In genomic region chr1:28326980-28327379, GRCh38 we compare ENCODE assay signal across 16 cellular contexts. TPM values are rescaled to one million over a fixed set of nuclear protein-coding genes. Genes with fewer than 3 reads are reported as not detected.
DNase-seq lines count a peak whose midpoint lies in the region; ATAC-seq, FAIRE-seq and TF ChIP-seq lines count a peak whose summit lies in the region.
"Had no signal": no experiment of that assay in that cellular context is flagged by ENCODE, and none has a peak within 500 bp of the region (broad histone marks: within the 10 kb centered on the region; RNA-seq: fewer than 3 reads in every experiment).

No MANE protein-coding gene starts in this region.

- H3K27ac ChIP-seq in HepG2 (ENCODE audit: extremely low read length, insufficient read depth, low read length), result peak overlapping the region; percentile 11
- H3K27ac ChIP-seq in right lobe of liver, result no peak overlapping the region
- H3K27ac ChIP-seq in RWPE1, result no peak overlapping the region
- peak overlapping the region in 3 of 4 donors; percentile 60 to 74 (median 68) for H3K27ac ChIP-seq in esophagus squamous epithelium

- intact Hi-C loops in HepG2 (cut with micrococcal nuclease; ENCODE audit: unreplicated experiment), result loop anchor here (10.0 kb wide), 1 partner anchor 62 kb away; no protein-coding TSS in a partner anchor
- intact Hi-C loops in right lobe of liver (cut with DNase I), result no loop called here
- intact Hi-C loops in esophagus squamous epithelium (cut with DNase I), result no loop called here

- TF ChIP-seq EP300 in HepG2 (IDR thresholded peaks at IDR 0.05; ENCODE audit: low read depth in 2 of 2, low read length in 2 of 2) (no peak), HepG2 (CRISPR knock-in tag; IDR thresholded peaks at IDR 0.05; ENCODE audit: borderline replicate concordance) (no peak)

- H3K9me3 ChIP-seq in HepG2 (ENCODE audit: low read length), result no peaks in the 10 kb centered on the region
- H3K9me3 ChIP-seq in right lobe of liver, result no peaks in the 10 kb centered on the region
- H3K9me3 ChIP-seq in esophagus squamous epithelium, result no peaks in the 10 kb centered on the region

- no peaks in the 10 kb centered on the region for H4K20me1 ChIP-seq in HepG2 (ENCODE audit: insufficient read depth, low read length)

- FAIRE-seq in HepG2 (lab: Jason Lieb, UNC), result no peak
- FAIRE-seq: endometrium had no signal

- peak overlapping the region; percentile 43; the same call in 1 of the 2 replicates for H3K4me2 ChIP-seq in HepG2 (ENCODE audit: low read depth, low read length)
- H3K4me2 ChIP-seq: GM23338 had no signal

- CTCF ChIA-PET in HepG2 (lab: Yijun Ruan, JAX; ENCODE audit: low intra/inter-chr PET ratio, low total read pairs) (no interaction called here), RWPE1 (lab: Yijun Ruan, JAX) (interaction anchor here (0.6 to 1.0 kb wide), 3 partner anchors 32 to 1202 kb away, joined by 3 read pairs; no protein-coding TSS in a partner anchor)

- H3K4me3 ChIP-seq in HepG2 (replicated peaks in 1 of 3; ENCODE audit: insufficient read depth in 1 of 3, low read depth in 2 of 3, low read length in 3 of 3), result no peak overlapping the region
- no peak overlapping the region for H3K4me3 ChIP-seq in right lobe of liver
- H3K4me3 ChIP-seq in esophagus squamous epithelium, result no peak overlapping the region
- H3K4me3 ChIP-seq: GM23338 had no signal

- WGBS in HepG2 (ENCODE audit: low lambda C conversion rate), result 38% methylated on average over 3 of the region's 3 CpGs
- WGBS in right lobe of liver (ENCODE audit: insufficient coverage, low coverage, low lambda C conversion rate, missing lambda C conversion rate), result 70% methylated on average over 3 of the region's 3 CpGs
- 61 to 66% methylated on average over 3 of the region's 3 CpGs for WGBS in esophagus squamous epithelium, 2 donors

- no peak overlapping the region for H2AFZ ChIP-seq in HepG2 (ENCODE audit: low read length)
- H2AFZ ChIP-seq: GM23338 had no signal

- TF ChIP-seq POLR2A in HepG2 (IDR thresholded peaks at IDR 0.05; ENCODE audit: insufficient read depth in 1 of 2, low read depth in 2 of 2, low read length in 2 of 2) (no peak), right lobe of liver (IDR thresholded peaks at IDR 0.05) (no peak), esophagus squamous epithelium (IDR thresholded peaks at IDR 0.05) (no peak)

- POLR2A ChIA-PET in HepG2 (lab: Yijun Ruan, JAX), result interaction anchor here (1.1 to 3.9 kb wide), 4 partner anchors 13 to 91 kb away, joined by 6 to 38 read pairs (median 17); partner anchors contain the start of gene ATP5IF1
- POLR2A ChIA-PET in RWPE1 (lab: Yijun Ruan, JAX; ENCODE audit: low non-redundant PET), result interaction anchor here (0.5 kb wide), 3 partner anchors 14 to 28 kb away, joined by 3 to 10 read pairs (median 4); no protein-coding TSS in a partner anchor

- no peak overlapping the region for H3K9ac ChIP-seq in HepG2 (ENCODE audit: insufficient read depth, low read depth, low read length)

- no TSS peak for BruUV-seq in HepG2 (replicated peaks; lab: Mats Ljungman, UMichigan)

- no peak for TF ChIP-seq CTCF in HepG2 (CRISPR knock-in tag; IDR thresholded peaks at IDR 0.05)
- no peak for TF ChIP-seq CTCF in right lobe of liver (IDR thresholded peaks at IDR 0.05)
- no peak for TF ChIP-seq CTCF in RWPE1 (conservative IDR thresholded peaks at IDR 0.05; ENCODE audit: low read depth)
- TF ChIP-seq CTCF in esophagus squamous epithelium (IDR thresholded peaks at IDR 0.05), result no peak

- in situ Hi-C loops in HepG2 (cut with HindIII; ENCODE audit: extremely low pct_ligation_motif_present, low pct_unique_long_range_greater_than_20kb), result no loop called here

- TF ChIP-seq RAD21 in HepG2 (CRISPR knock-in tag; IDR thresholded peaks at IDR 0.05), result no peak

- DNase-seq in HepG2 (ENCODE audit: low spot score) (no peak), right lobe of liver (no peak), RWPE1 (ENCODE audit: low spot score) (peak; percentile 61), esophagus squamous epithelium (lab: John Stamatoyannopoulos, UW) (no peak), mesenteric fat pad (ENCODE audit: low spot score) (no peak), NCI-H1092 (lab: John Stamatoyannopoulos, UW) (no peak), occipital lobe (lab: John Stamatoyannopoulos, UW) (no peak)
- DNase-seq: AML-193; KBM-7; naive thymus-derived CD8-positive, alpha-beta T cell; NCI-H2171; SHP77; stimulated activated CD4-positive, alpha-beta T cell treated with anti-CD3 and anti-CD28 coated beads, Interleukin-15, amount 100 ng/mL, for 24 hours had no signal

- ATAC-seq in HepG2 (no peak), right lobe of liver (no peak), SK-N-SH treated with all-trans-retinoic acid at 6 μM for 48 hours (no peak)
- ATAC-seq: GM23338; naive thymus-derived CD8-positive, alpha-beta T cell had no signal

- no peaks in the 10 kb centered on the region for H3K27me3 ChIP-seq in HepG2 (ENCODE audit: control insufficient read depth in 1 of 2, insufficient read depth in 2 of 2, low read length in 2 of 2)
- H3K27me3 ChIP-seq in right lobe of liver, result no peaks in the 10 kb centered on the region
- H3K27me3 ChIP-seq in esophagus squamous epithelium, result no peaks in the 10 kb centered on the region

- peaks cover 55% of the 10 kb centered on the region for H3K4me1 ChIP-seq in HepG2 (ENCODE audit: insufficient read depth, low read length)
- H3K4me1 ChIP-seq in right lobe of liver, result peaks cover 0 to 34% (median 7%) of the 10 kb centered on the region in 4 donors
- H3K4me1 ChIP-seq in esophagus squamous epithelium, result peaks cover 12 to 50% (median 13%) of the 10 kb centered on the region in 3 donors

- H3K36me3 ChIP-seq in HepG2 (replicated peaks in 1 of 2; ENCODE audit: control insufficient read depth in 1 of 2, insufficient read depth in 2 of 2, low read length in 2 of 2), result peaks cover 2 to 9% of the 10 kb centered on the region in 2 experiments; a peak in 2 of 5 replicates
- peaks cover 0 to 5% (median 2%) of the 10 kb centered on the region in 4 donors for H3K36me3 ChIP-seq in right lobe of liver
- peaks cover 0 to 17% (median 6%) of the 10 kb centered on the region in 3 donors for H3K36me3 ChIP-seq in esophagus squamous epithelium

- H3K79me2 ChIP-seq in HepG2 (ENCODE audit: insufficient read depth, low read length), result peaks cover 6% of the 10 kb centered on the region

TF ChIP-seq in HepG2, 621 proteins besides CTCF, POLR2A, EP300 and RAD21 (continues in another document):
- TF ChIP-seq GABPB1 (CRISPR knock-in tag; IDR thresholded peaks at IDR 0.05), result no peak

RNA-seq across cellular contexts. Expression of gene MED18, which starts 1.9 kb away (rescaled TPM):
- total RNA-seq in HepG2 (2016; rRNA removed; fragmentation: Illumina TruSeq; extraction: Trizol) (21.0 and 28.8 TPM in 2 replicates), right lobe of liver (10 to 100 TPM in 4 of 6 experiments, 1 to 10 TPM in 2; 9.1 to 16.4 (median 11.8) TPM), esophagus squamous epithelium (10 to 100 TPM; 10.7 to 18.8 (median 15.6) TPM), mesenteric fat pad (15.3 TPM), occipital lobe (15.1 TPM)
- total RNA-seq in HepG2 (2016; cell fraction: cytosol; rRNA removed; fragmentation: Illumina TruSeq; extraction: Trizol; ENCODE audit: low read depth), result 7.0 and 7.5 TPM in 2 replicates
- total RNA-seq in HepG2 (2016; cell fraction: insoluble cytoplasmic fraction; rRNA removed; fragmentation: Illumina TruSeq; extraction: Trizol), result 20.7 and 32.3 TPM in 2 replicates
- 10.5 and 12.8 TPM in 2 replicates for total RNA-seq in HepG2 (2016; cell fraction: membrane; rRNA removed; fragmentation: Illumina TruSeq; extraction: Trizol)
- 7.0 and 9.3 TPM in 2 replicates for total RNA-seq in HepG2 (2016; cell fraction: nucleus; rRNA removed; fragmentation: Illumina TruSeq; extraction: Trizol)
- polyA plus RNA-seq in HepG2 (2011; rRNA removed), result 11.7 and 14.4 TPM in 2 replicates
- 16.5 and 19.8 TPM in 2 replicates for polyA plus RNA-seq in HepG2 (2011; cell fraction: cytosol; rRNA removed)
- polyA plus RNA-seq in HepG2 (2011; cell fraction: nucleus; rRNA removed), result 10.4 and 11.6 TPM in 2 replicates
- 9.5 and 13.0 TPM in 2 replicates for polyA plus RNA-seq in HepG2 (2012)
- 2.8 and 3.8 TPM in 2 replicates for polyA plus RNA-seq in HepG2 (2016; cell fraction: cytosol; fragmentation: Illumina TruSeq; extraction: Trizol; ENCODE audit: low read depth)
- 26.5 and 30.0 TPM in 2 replicates for polyA plus RNA-seq in HepG2 (2016; cell fraction: insoluble cytoplasmic fraction; fragmentation: Illumina TruSeq; extraction: Trizol; ENCODE audit: low read depth)
- polyA plus RNA-seq in HepG2 (2016; cell fraction: membrane; fragmentation: Illumina TruSeq; extraction: Trizol; ENCODE audit: low read depth), result 4.9 and 5.6 TPM in 2 replicates
- polyA plus RNA-seq in HepG2 (2016; cell fraction: nucleus; fragmentation: Illumina TruSeq; extraction: Trizol; ENCODE audit: insufficient read depth, low read depth), result 14.7 and 18.3 TPM in 2 replicates
- 28.2 and 57.8 TPM in 2 replicates for polyA minus RNA-seq in HepG2 (2011; rRNA and poly(A)+ RNA removed; ENCODE audit: low replicate concordance)
- 13.0 and 15.4 TPM in 2 replicates for polyA minus RNA-seq in HepG2 (2011; cell fraction: cytosol; rRNA and poly(A)+ RNA removed)
- 3.6 and 4.2 TPM in 2 replicates for polyA minus RNA-seq in HepG2 (2011; cell fraction: nucleus; rRNA and poly(A)+ RNA removed)

RNA-seq across cellular contexts. Expression of gene PHACTR4, which starts 42.6 kb away (rescaled TPM):
- total RNA-seq in HepG2 (2016; rRNA removed; fragmentation: Illumina TruSeq; extraction: Trizol) (17.1 and 29.6 TPM in 2 replicates), right lobe of liver (10 to 100 TPM; 16.1 to 25.8 (median 23.3) TPM), esophagus squamous epithelium (10 to 100 TPM; 33.4 to 41.0 (median 36.3) TPM), mesenteric fat pad (23.8 TPM), occipital lobe (9.7 TPM)
- total RNA-seq in HepG2 (2016; cell fraction: cytosol; rRNA removed; fragmentation: Illumina TruSeq; extraction: Trizol; ENCODE audit: low read depth), result 12.5 and 13.7 TPM in 2 replicates
- 18.0 and 28.5 TPM in 2 replicates for total RNA-seq in HepG2 (2016; cell fraction: insoluble cytoplasmic fraction; rRNA removed; fragmentation: Illumina TruSeq; extraction: Trizol)
- 22.9 and 27.9 TPM in 2 replicates for total RNA-seq in HepG2 (2016; cell fraction: membrane; rRNA removed; fragmentation: Illumina TruSeq; extraction: Trizol)
- total RNA-seq in HepG2 (2016; cell fraction: nucleus; rRNA removed; fragmentation: Illumina TruSeq; extraction: Trizol), result 19.8 and 22.8 TPM in 2 replicates
- polyA plus RNA-seq in HepG2 (2011; rRNA removed), result 13.9 TPM in 2 replicates
- polyA plus RNA-seq in HepG2 (2011; cell fraction: cytosol; rRNA removed), result 9.3 and 14.1 TPM in 2 replicates
- polyA plus RNA-seq in HepG2 (2011; cell fraction: nucleus; rRNA removed), result 7.6 and 10.2 TPM in 2 replicates
- polyA plus RNA-seq in HepG2 (2012), result 20.1 and 20.8 TPM in 2 replicates
- polyA plus RNA-seq in HepG2 (2016; cell fraction: cytosol; fragmentation: Illumina TruSeq; extraction: Trizol; ENCODE audit: low read depth), result 3.9 and 4.2 TPM in 2 replicates
- polyA plus RNA-seq in HepG2 (2016; cell fraction: insoluble cytoplasmic fraction; fragmentation: Illumina TruSeq; extraction: Trizol; ENCODE audit: low read depth), result 36.5 and 50.9 TPM in 2 replicates
- polyA plus RNA-seq in HepG2 (2016; cell fraction: membrane; fragmentation: Illumina TruSeq; extraction: Trizol; ENCODE audit: low read depth), result 18.0 and 18.6 TPM in 2 replicates
- 40.9 and 42.7 TPM in 2 replicates for polyA plus RNA-seq in HepG2 (2016; cell fraction: nucleus; fragmentation: Illumina TruSeq; extraction: Trizol; ENCODE audit: insufficient read depth, low read depth)
- polyA minus RNA-seq in HepG2 (2011; rRNA and poly(A)+ RNA removed; ENCODE audit: low replicate concordance), result 21.5 and 24.1 TPM in 2 replicates
- 19.1 and 23.2 TPM in 2 replicates for polyA minus RNA-seq in HepG2 (2011; cell fraction: cytosol; rRNA and poly(A)+ RNA removed)
- polyA minus RNA-seq in HepG2 (2011; cell fraction: nucleus; rRNA and poly(A)+ RNA removed), result 13.7 and 14.3 TPM in 2 replicates

Comparison
In these comparisons a context has a peak if more than half of its experiments do, and no peak if none do; other contexts are left out.
1. H3K27ac ChIP-seq: peak in HepG2 (single experiment) and esophagus squamous epithelium (3 of 4); none in right lobe of liver (0 of 3) and RWPE1 (single experiment).